11 cellular contexts compared by ENCODE assay signal in the genomic region with DNA sequence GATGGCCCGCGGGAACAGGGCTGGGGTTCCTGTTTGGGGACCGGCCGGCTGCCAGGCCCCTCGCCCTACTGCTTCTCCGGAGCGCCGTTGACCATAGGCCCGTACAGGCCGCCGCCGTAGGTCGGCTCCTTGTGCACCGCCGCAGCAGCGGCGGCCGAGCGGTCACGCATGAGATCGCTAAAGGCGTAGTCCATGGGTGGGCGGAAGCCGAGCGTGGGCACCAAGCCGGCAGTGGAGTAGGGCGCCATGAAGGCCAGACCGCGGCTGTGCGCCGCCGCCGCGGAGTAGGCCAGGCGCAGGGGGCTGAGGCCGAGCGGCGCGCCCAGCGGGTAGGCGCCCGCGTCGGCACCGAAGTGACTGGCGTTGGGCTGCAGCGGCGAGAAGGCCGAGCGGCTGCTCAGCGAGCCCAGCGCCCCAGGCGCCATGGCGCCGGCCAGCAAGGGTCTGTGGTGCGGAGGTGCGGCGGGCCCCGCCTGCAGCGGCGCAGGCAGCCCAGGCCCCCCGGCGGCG. TPM values are rescaled to one million over a fixed set of nuclear protein-coding genes. Genes with fewer than 3 reads are reported as not detected.
DNase-seq lines count a peak whose midpoint lies in the region; ATAC-seq, FAIRE-seq and TF ChIP-seq lines count a peak whose summit lies in the region.
"Had no signal": no experiment of that assay in that cellular context is flagged by ENCODE, and none has a peak within 500 bp of the region (broad histone marks: within the 10 kb centered on the region; RNA-seq: fewer than 3 reads in every experiment).

No MANE protein-coding gene starts in this region.

- H2AFZ ChIP-seq in IMR-90 (replicated peaks; ENCODE audit: low read length, poor library complexity) (peak overlapping the region; percentile 73), HepG2 (ENCODE audit: low read length) (no peak overlapping the region)

- in situ Hi-C loops in IMR-90 (cut with MboI; ENCODE audit: low sequenced_read_pairs), result no loop called here
- in situ Hi-C loops in HepG2 (cut with HindIII; ENCODE audit: extremely low pct_ligation_motif_present, low pct_unique_long_range_greater_than_20kb), result no loop called here

- no peak overlapping the region for H3K4me3 ChIP-seq in IMR-90 (ENCODE audit: insufficient read depth, low read depth, low read length)
- H3K4me3 ChIP-seq in HepG2 (replicated peaks in 1 of 3; ENCODE audit: insufficient read depth in 1 of 3, low read depth in 2 of 3, low read length in 3 of 3), result peak overlapping the region; percentile 21 to 54 (median 41); a peak in 4 of 6 replicates
- peak overlapping the region; percentile 43 to 61 for H3K4me3 ChIP-seq in stomach smooth muscle (ENCODE audit: low read length in 2 of 2)
- H3K4me3 ChIP-seq in effector memory CD4-positive, alpha-beta T cell (ENCODE audit: insufficient read depth, low read depth, low read length, poor library complexity, severe bottlenecking), result no peak overlapping the region

- TF ChIP-seq RAD21 in IMR-90 (IDR thresholded peaks at IDR 0.05; ENCODE audit: low read length) (no peak), HepG2 (CRISPR knock-in tag; IDR thresholded peaks at IDR 0.05) (no peak)

- BruUV-seq in IMR-90 (replicated peaks; lab: Mats Ljungman, UMichigan) (no TSS peak), HepG2 (replicated peaks; lab: Mats Ljungman, UMichigan) (no TSS peak)

- H2AK9ac ChIP-seq in IMR-90 (replicated peaks; ENCODE audit: low read depth, low read length, poor library complexity), result no peak overlapping the region

- intact Hi-C loops in IMR-90 (cut with micrococcal nuclease), result no loop called here
- intact Hi-C loops in HepG2 (cut with micrococcal nuclease; ENCODE audit: unreplicated experiment), result no loop called here

- H3K9me1 ChIP-seq in IMR-90 (ENCODE audit: insufficient read depth, low read length), result no peaks in the 10 kb centered on the region

- peaks cover 98% of the 10 kb centered on the region for H3K27me3 ChIP-seq in IMR-90 (ENCODE audit: control insufficient read depth, insufficient read depth, low read length)
- peaks cover 14 to 80% of the 10 kb centered on the region in 2 experiments for H3K27me3 ChIP-seq in HepG2 (ENCODE audit: control insufficient read depth in 1 of 2, insufficient read depth in 2 of 2, low read length in 2 of 2)
- H3K27me3 ChIP-seq in stomach smooth muscle (ENCODE audit: control insufficient read depth in 1 of 2, insufficient read depth in 2 of 2, low read length in 2 of 2), result peaks cover 81 to 90% of the 10 kb centered on the region in 2 donors
- peaks cover 45% of the 10 kb centered on the region for H3K27me3 ChIP-seq in effector memory CD4-positive, alpha-beta T cell (replicated peaks; ENCODE audit: control insufficient read depth, insufficient read depth, low read length, poor library complexity, severe bottlenecking)

- H2BK20ac ChIP-seq in IMR-90 (ENCODE audit: low read depth, low read length), result no peak overlapping the region

- TF ChIP-seq EP300 in HepG2 (IDR thresholded peaks at IDR 0.05; ENCODE audit: low read depth in 2 of 2, low read length in 2 of 2) (no peak), HepG2 (CRISPR knock-in tag; IDR thresholded peaks at IDR 0.05; ENCODE audit: borderline replicate concordance) (no peak)

- no peak overlapping the region for H3K23ac ChIP-seq in IMR-90 (ENCODE audit: low read depth, low read length)

- no peaks in the 10 kb centered on the region for H3K79me2 ChIP-seq in HepG2 (ENCODE audit: insufficient read depth, low read length)

- WGBS in IMR-90 (ENCODE audit: extremely low coverage in 2 of 2, insufficient read length in 1 of 2), 2 experiments, result 2% methylated on average over 33 of the region's 64 CpGs; no CpG with 5 or more reads in 1 of the 2 experiments
- 50% methylated on average over 4 of the region's 64 CpGs for WGBS in HepG2 (ENCODE audit: low lambda C conversion rate)

- H3K27ac ChIP-seq in IMR-90 (ENCODE audit: insufficient read depth, low read length), result no peak overlapping the region
- no peak overlapping the region for H3K27ac ChIP-seq in HepG2 (ENCODE audit: extremely low read length, insufficient read depth, low read length)
- no peak overlapping the region for H3K27ac ChIP-seq in stomach smooth muscle (ENCODE audit: low read length)
- H3K27ac ChIP-seq in effector memory CD4-positive, alpha-beta T cell (ENCODE audit: insufficient read depth, low read length, poor library complexity, severe bottlenecking), result no peak overlapping the region

- H3K4me2 ChIP-seq in IMR-90 (ENCODE audit: low read depth, low read length) (peak overlapping the region; percentile 63; the same call in 1 of the 2 replicates), HepG2 (ENCODE audit: low read depth, low read length) (peak overlapping the region; percentile 61)

- TF ChIP-seq CTCF in IMR-90 (conservative IDR thresholded peaks at IDR 0.05; ENCODE audit: low read depth, low read length) (no peak), HepG2 (CRISPR knock-in tag; IDR thresholded peaks at IDR 0.05) (no peak)

- H3K56ac ChIP-seq in IMR-90 (ENCODE audit: extremely low read depth, insufficient read depth, low read length), result no peak overlapping the region

- no peaks in the 10 kb centered on the region for H4K20me1 ChIP-seq in IMR-90 (ENCODE audit: insufficient read depth, low read length)
- no peaks in the 10 kb centered on the region for H4K20me1 ChIP-seq in HepG2 (ENCODE audit: insufficient read depth, low read length)

- FAIRE-seq in HepG2 (lab: Jason Lieb, UNC), result no peak

- no peak overlapping the region for H2AK5ac ChIP-seq in IMR-90 (ENCODE audit: low read depth, low read length)

- CTCF ChIA-PET in IMR-90 (lab: Yijun Ruan, JAX) (no interaction called here), HepG2 (lab: Yijun Ruan, JAX; ENCODE audit: low intra/inter-chr PET ratio, low total read pairs) (no interaction called here)

- no peak overlapping the region for H4K5ac ChIP-seq in IMR-90 (ENCODE audit: low read depth, low read length)

- no peak overlapping the region for H3K18ac ChIP-seq in IMR-90 (ENCODE audit: low read depth, low read length)

- DNase-seq in IMR-90 (no peak), dermis blood vessel endothelial cell (peak; percentile 32), HepG2 (ENCODE audit: low spot score) (no peak), SKM-1 (lab: John Stamatoyannopoulos, UW; ENCODE audit: unreplicated experiment) (no peak)
- no peak for DNase-seq in effector memory CD4-positive, alpha-beta T cell
- DNase-seq: activated CD4-positive, alpha-beta T cell treated with anti-CD3 and anti-CD28 coated beads, Interleukin-2, amount 50 U/mL, for 4 hours; NK-92 treated with Interleukin-12 subunit alpha and Interleukin-12 subunit beta, amount 100 ng/mL, for 24 hours; occipital lobe; stimulated activated naive CD4-positive, alpha-beta T cell treated with Interleukin-2 at 50 U/mL for 16 hours had no signal

- H3K4me1 ChIP-seq in IMR-90 (ENCODE audit: control insufficient read depth, insufficient read depth, low read length) (peaks cover 2% of the 10 kb centered on the region; the same call in 1 of the 2 replicates), HepG2 (ENCODE audit: insufficient read depth, low read length) (peaks cover 11% of the 10 kb centered on the region), stomach smooth muscle (ENCODE audit: control insufficient read depth, insufficient read depth, low read length) (peaks cover 39% of the 10 kb centered on the region)
- H3K4me1 ChIP-seq in effector memory CD4-positive, alpha-beta T cell (ENCODE audit: control insufficient read depth, insufficient read depth, low read length, poor library complexity, severe bottlenecking), result peaks cover 20% of the 10 kb centered on the region

- H3K9me3 ChIP-seq in IMR-90 (ENCODE audit: control insufficient read depth, insufficient read depth, low read length) (peaks cover 3% of the 10 kb centered on the region; the same call in 1 of the 2 replicates), HepG2 (ENCODE audit: low read length) (no peaks in the 10 kb centered on the region), stomach smooth muscle (ENCODE audit: control insufficient read depth in 2 of 2, low read length in 2 of 2) (no peaks in the 10 kb centered on the region)
- H3K9me3 ChIP-seq in effector memory CD4-positive, alpha-beta T cell (ENCODE audit: control insufficient read depth, low read length), result no peaks in the 10 kb centered on the region

- dilution Hi-C loops in IMR-90 (cut with HindIII; ENCODE audit: low sequenced_read_pairs, unreplicated experiment), result no loop called here

- POLR2A ChIA-PET in IMR-90 (lab: Charles Lee; ENCODE audit: unreplicated experiment), result no interaction called here
- POLR2A ChIA-PET in HepG2 (lab: Yijun Ruan, JAX), result no interaction called here

- H4K8ac ChIP-seq in IMR-90 (ENCODE audit: low read depth in 2 of 2, low read length in 2 of 2), result no peak overlapping the region

- no peak overlapping the region for H3K14ac ChIP-seq in IMR-90 (replicated peaks; ENCODE audit: low read depth, low read length)

- no peak overlapping the region for H2BK5ac ChIP-seq in IMR-90 (ENCODE audit: low read depth, low read length, poor library complexity, severe bottlenecking)

- no peak overlapping the region for H2BK120ac ChIP-seq in IMR-90 (ENCODE audit: low read depth, low read length)

- peak; percentile 38 for ATAC-seq in IMR-90 (ENCODE audit: low read depth)
- peak; percentile 34 for ATAC-seq in HepG2
- ATAC-seq in HG02678 (IDR thresholded peaks at IDR 0.05; ENCODE audit: unreplicated experiment), result no peak

- H3K4ac ChIP-seq in IMR-90 (ENCODE audit: low read depth, low read length), result no peak overlapping the region

- no peak overlapping the region for H2BK15ac ChIP-seq in IMR-90 (ENCODE audit: low read depth, low read length)

- no peak for TF ChIP-seq POLR2A in IMR-90 (IDR thresholded peaks at IDR 0.05; ENCODE audit: low read depth, low read length)
- TF ChIP-seq POLR2A in HepG2 (IDR thresholded peaks at IDR 0.05; ENCODE audit: insufficient read depth in 1 of 2, low read depth in 2 of 2, low read length in 2 of 2), result no peak

- H4K91ac ChIP-seq in IMR-90 (ENCODE audit: insufficient read depth, low read depth, low read length), result no peak overlapping the region

- H3K9ac ChIP-seq in IMR-90 (ENCODE audit: low read depth, low read length) (no peak overlapping the region), HepG2 (ENCODE audit: insufficient read depth, low read depth, low read length) (no peak overlapping the region), stomach smooth muscle (ENCODE audit: low read length in 2 of 2) (no peak overlapping the region)

- no peaks in the 10 kb centered on the region for H3K79me1 ChIP-seq in IMR-90 (ENCODE audit: low read depth in 1 of 2, low read length in 2 of 2)

- H3K36me3 ChIP-seq in IMR-90 (ENCODE audit: control insufficient read depth, insufficient read depth, low read length), result no peaks in the 10 kb centered on the region
- H3K36me3 ChIP-seq in HepG2 (replicated peaks in 1 of 2; ENCODE audit: control insufficient read depth in 1 of 2, insufficient read depth in 2 of 2, low read length in 2 of 2), result no peaks in the 10 kb centered on the region
- H3K36me3 ChIP-seq in stomach smooth muscle (ENCODE audit: control insufficient read depth in 2 of 2, insufficient read depth in 2 of 2, low read length in 2 of 2), result no peaks in the 10 kb centered on the region
- no peaks in the 10 kb centered on the region for H3K36me3 ChIP-seq in effector memory CD4-positive, alpha-beta T cell (ENCODE audit: control insufficient read depth, insufficient read depth, low read length)

RNA-seq across cellular contexts. Expression of gene DMRTA2, which starts 4.6 kb away (rescaled TPM):
- total RNA-seq in IMR-90 (2012; rRNA removed), result not detected in 2 replicates
- 0.02 TPM in 1 of 2 replicates, not detected in the other for polyA plus RNA-seq in IMR-90 (2012; rRNA removed)
- 0.01 TPM in 1 of 2 replicates, not detected in the other for polyA plus RNA-seq in IMR-90 (2012; cell fraction: cytosol; rRNA removed)
- 0.05 TPM in 1 of 2 replicates, not detected in the other for polyA plus RNA-seq in IMR-90 (2012; cell fraction: nucleus; rRNA removed; ENCODE audit: low replicate concordance)
- total RNA-seq in dermis blood vessel endothelial cell, result not detected in 2 replicates
- total RNA-seq in HepG2 (2016; rRNA removed; fragmentation: Illumina TruSeq; extraction: Trizol), result not detected in 2 replicates
- not detected in 2 replicates for total RNA-seq in HepG2 (2016; cell fraction: cytosol; rRNA removed; fragmentation: Illumina TruSeq; extraction: Trizol; ENCODE audit: low read depth)
- total RNA-seq in HepG2 (2016; cell fraction: insoluble cytoplasmic fraction; rRNA removed; fragmentation: Illumina TruSeq; extraction: Trizol), result not detected in 2 replicates
- not detected in 2 replicates for total RNA-seq in HepG2 (2016; cell fraction: membrane; rRNA removed; fragmentation: Illumina TruSeq; extraction: Trizol)
- not detected in 2 replicates for total RNA-seq in HepG2 (2016; cell fraction: nucleus; rRNA removed; fragmentation: Illumina TruSeq; extraction: Trizol)
- 0.03 TPM in 1 of 2 replicates, not detected in the other for polyA plus RNA-seq in HepG2 (2011; rRNA removed)
- polyA plus RNA-seq in HepG2 (2011; cell fraction: cytosol; rRNA removed), result 0.01 TPM in 1 of 2 replicates, not detected in the other
- not detected in 2 replicates for polyA plus RNA-seq in HepG2 (2011; cell fraction: nucleus; rRNA removed)
- polyA plus RNA-seq in HepG2 (2012), result not detected in 2 replicates
- polyA plus RNA-seq in HepG2 (2016; cell fraction: cytosol; fragmentation: Illumina TruSeq; extraction: Trizol; ENCODE audit: low read depth), result 0.05 TPM in 1 of 2 replicates, not detected in the other
- polyA plus RNA-seq in HepG2 (2016; cell fraction: insoluble cytoplasmic fraction; fragmentation: Illumina TruSeq; extraction: Trizol; ENCODE audit: low read depth), result not detected in 2 replicates
- polyA plus RNA-seq in HepG2 (2016; cell fraction: membrane; fragmentation: Illumina TruSeq; extraction: Trizol; ENCODE audit: low read depth), result not detected in 2 replicates
- not detected in 2 replicates for polyA plus RNA-seq in HepG2 (2016; cell fraction: nucleus; fragmentation: Illumina TruSeq; extraction: Trizol; ENCODE audit: insufficient read depth, low read depth)
- polyA minus RNA-seq in HepG2 (2011; rRNA and poly(A)+ RNA removed; ENCODE audit: low replicate concordance), result not detected in 2 replicates
- polyA minus RNA-seq in HepG2 (2011; cell fraction: cytosol; rRNA and poly(A)+ RNA removed), result not detected in 2 replicates
- polyA minus RNA-seq in HepG2 (2011; cell fraction: nucleus; rRNA and poly(A)+ RNA removed), result 0.13 TPM in 1 of 2 replicates, not detected in the other

Comparison
In these comparisons a context has a peak if more than half of its experiments do, and no peak if none do; other contexts are left out.
1. H3K4me3 ChIP-seq: peak in HepG2 (3 of 3) and stomach smooth muscle (2 of 2); none in IMR-90 (single experiment) and effector memory CD4-positive, alpha-beta T cell (single experiment).